In the genomic region with DNA sequence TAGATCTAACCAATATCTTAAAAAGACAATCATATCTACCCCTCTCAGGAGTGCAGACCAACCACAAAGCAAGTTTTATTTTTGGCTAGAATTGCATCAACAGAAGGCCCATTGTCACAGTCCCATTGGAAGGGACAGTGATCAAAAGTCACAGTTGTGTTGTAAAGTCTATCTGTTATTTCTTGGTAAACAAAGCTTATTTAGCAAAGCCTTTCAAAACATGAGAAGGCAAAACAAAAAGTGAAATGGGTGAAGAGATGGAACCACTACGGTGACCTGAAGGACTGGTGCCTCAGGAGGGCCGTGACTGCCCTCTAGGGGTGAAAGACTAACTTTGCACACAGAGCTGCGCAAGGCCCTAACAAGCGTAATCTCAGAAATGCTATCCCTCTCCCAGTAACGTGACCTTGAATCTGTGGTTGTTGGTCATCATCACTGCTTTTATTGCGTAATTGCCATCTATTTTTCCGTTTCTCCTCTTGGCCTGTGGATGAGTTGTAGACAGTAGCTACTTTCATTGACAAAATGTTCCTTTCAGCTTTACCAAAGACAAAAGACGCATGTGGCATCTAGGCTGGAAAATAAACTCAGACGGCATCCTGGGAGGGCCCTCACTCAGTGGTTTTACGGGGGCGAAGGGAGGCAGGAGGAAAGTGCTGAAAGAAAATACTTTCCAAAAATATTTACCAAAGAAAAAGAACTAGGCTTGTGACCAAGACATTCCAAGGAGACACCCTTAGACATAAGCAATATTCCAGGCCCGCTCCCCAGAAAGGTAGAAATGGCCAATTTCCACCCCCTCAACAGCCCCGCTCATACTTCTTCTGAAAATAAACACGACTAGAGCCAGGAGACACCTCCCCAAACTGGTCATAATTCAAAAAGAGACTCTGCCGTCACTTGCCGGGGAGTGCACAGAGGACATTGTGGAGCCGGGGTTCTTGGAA, we compare ENCODE assay signal across 8 cellular contexts.
DNase-seq lines count a peak whose midpoint lies in the region; ATAC-seq and TF ChIP-seq lines count a peak whose summit lies in the region.

No MANE protein-coding gene starts in this region.

- H3K27me3 Mint-ChIP-seq in activated naive CD4-positive, alpha-beta T cell treated with anti-CD3 and anti-CD28 coated beads for 36 hours (ENCODE audit: low read depth) = no peaks in the 10 kb centered on the region

- TF ChIP-seq CTCF in gastroesophageal sphincter (IDR thresholded peaks at IDR 0.05) (peak; percentile 85 to 90 (median 86)), parathyroid adenoma (IDR thresholded peaks at IDR 0.05) (peak; percentile 91), tibial nerve (IDR thresholded peaks at IDR 0.05) (peak; percentile 85 to 92 (median 89))

- peak overlapping the region; percentile 50 for H2AFZ ChIP-seq in parathyroid adenoma

- H3K4me1 Mint-ChIP-seq in activated naive CD4-positive, alpha-beta T cell treated with anti-CD3 and anti-CD28 coated beads for 36 hours (ENCODE audit: low read depth) = peaks cover 24% of the 10 kb centered on the region

- H3K9me3 ChIP-seq in SJSA1 (replicated peaks) = no peaks in the 10 kb centered on the region
- H3K9me3 ChIP-seq in gastroesophageal sphincter = no peaks in the 10 kb centered on the region
- no peaks in the 10 kb centered on the region for H3K9me3 ChIP-seq in parathyroid adenoma (ENCODE audit: control insufficient read depth, low read length)
- H3K9me3 ChIP-seq in tibial nerve = no peaks in the 10 kb centered on the region

- TF ChIP-seq POLR2A in gastroesophageal sphincter (IDR thresholded peaks at IDR 0.05) = no peak
- no peak for TF ChIP-seq POLR2A in tibial nerve (IDR thresholded peaks at IDR 0.05)

- H3K4me1 ChIP-seq in SJSA1 (replicated peaks) (no peaks in the 10 kb centered on the region), gastroesophageal sphincter (peaks cover 0 to 16% (median 3%) of the 10 kb centered on the region in 3 donors), parathyroid adenoma (no peaks in the 10 kb centered on the region), tibial nerve (peaks cover 0 to 27% (median 0%) of the 10 kb centered on the region in 4 donors)

- no peaks in the 10 kb centered on the region for H3K9me3 Mint-ChIP-seq in activated naive CD4-positive, alpha-beta T cell treated with anti-CD3 and anti-CD28 coated beads for 36 hours

- DNase-seq in ELF-1 (ENCODE audit: low read depth, low spot score) (peak; percentile 78), HuH-7 (ENCODE audit: low spot score) (peak; percentile 14), SJSA1 (ENCODE audit: low read depth in 1 of 2, low spot score in 2 of 2) (peak; percentile 35 to 47), tibial nerve (ENCODE audit: low spot score in 2 of 2) (peak; percentile 42 to 75)
- DNase-seq in activated naive CD4-positive, alpha-beta T cell treated with anti-CD3 and anti-CD28 coated beads for 36 hours = peak; percentile 82

- peak overlapping the region; percentile 50 for H3K4me2 ChIP-seq in parathyroid adenoma (ENCODE audit: low read length)

- no peak overlapping the region for H3K9ac ChIP-seq in parathyroid adenoma

- peak; percentile 97 for ATAC-seq in GM21529 (IDR thresholded peaks at IDR 0.05; ENCODE audit: unreplicated experiment)
- ATAC-seq in gastroesophageal sphincter = peak; percentile 96

- no peaks in the 10 kb centered on the region for H3K79me2 ChIP-seq in parathyroid adenoma

- H3K36me3 ChIP-seq in SJSA1 (no peaks in the 10 kb centered on the region), gastroesophageal sphincter (no peaks in the 10 kb centered on the region), parathyroid adenoma (ENCODE audit: control insufficient read depth, insufficient read depth, low read length) (no peaks in the 10 kb centered on the region), tibial nerve (peaks cover 0 to 3% (median 0%) of the 10 kb centered on the region in 3 donors)

- no peak overlapping the region for H3K4me3 Mint-ChIP-seq in activated naive CD4-positive, alpha-beta T cell treated with anti-CD3 and anti-CD28 coated beads for 36 hours

- H3K27ac ChIP-seq in SJSA1 = no peak overlapping the region
- H3K27ac ChIP-seq in gastroesophageal sphincter = peak overlapping the region; percentile 0 to 70 (median 53)
- H3K27ac ChIP-seq in parathyroid adenoma = no peak overlapping the region
- H3K27ac ChIP-seq in tibial nerve = peak overlapping the region; percentile 17 to 85 (median 81)

- no peaks in the 10 kb centered on the region for H3K27me3 ChIP-seq in SJSA1 (replicated peaks)
- no peaks in the 10 kb centered on the region for H3K27me3 ChIP-seq in gastroesophageal sphincter
- no peaks in the 10 kb centered on the region for H3K27me3 ChIP-seq in parathyroid adenoma (ENCODE audit: control insufficient read depth, insufficient read depth, low read length)
- H3K27me3 ChIP-seq in tibial nerve = no peaks in the 10 kb centered on the region

- 12 to 16% methylated on average over 12 to 17 of the region's 17 CpGs for WGBS in gastroesophageal sphincter (ENCODE audit: low coverage in 1 of 2), 2 donors
- WGBS in tibial nerve, 2 donors = 18 to 20% methylated on average over 17 of the region's 17 CpGs

- CTCF ChIA-PET in activated naive CD4-positive, alpha-beta T cell treated with anti-CD3 and anti-CD28 coated beads for 36 hours (lab: Charles Lee) = interaction anchor here (0.5 to 9.3 kb wide), 55 partner anchors 8 to 636 kb away, joined by 3 to 312 read pairs (median 5); a partner anchor contains a TSS

- no peaks in the 10 kb centered on the region for H3K36me3 Mint-ChIP-seq in activated naive CD4-positive, alpha-beta T cell treated with anti-CD3 and anti-CD28 coated beads for 36 hours (ENCODE audit: low read depth)

- H3K27ac Mint-ChIP-seq in activated naive CD4-positive, alpha-beta T cell treated with anti-CD3 and anti-CD28 coated beads for 36 hours = peak overlapping the region; percentile 23

- H3K4me3 ChIP-seq in SJSA1 (no peak overlapping the region), gastroesophageal sphincter (no peak overlapping the region), parathyroid adenoma (ENCODE audit: low read depth, low read length) (no peak overlapping the region), tibial nerve (no peak overlapping the region)

- intact Hi-C loops in activated naive CD4-positive, alpha-beta T cell treated with anti-CD3 and anti-CD28 coated beads for 36 hours (cut with micrococcal nuclease) = loop anchor here (1.0 to 5.0 kb wide), 9 partner anchors 56 to 641 kb away; a partner anchor contains a TSS

- TF ChIP-seq EP300 in gastroesophageal sphincter (IDR thresholded peaks at IDR 0.05) = no peak
- TF ChIP-seq EP300 in tibial nerve (IDR thresholded peaks at IDR 0.05) = peak; percentile 82 to 96

Comparison
In these comparisons a context has a peak if more than half of its experiments do, and no peak if none do; other contexts are left out.
1. DNase-seq: peak in every context shown above with its lines; median percentile 82 in activated naive CD4-positive, alpha-beta T cell treated with anti-CD3 and anti-CD28 coated beads for 36 hours; 78 in ELF-1; 58 in tibial nerve; 41 in SJSA1; 14 in HuH-7.
2. H3K27ac ChIP-seq: peak in gastroesophageal sphincter (4 of 4) and tibial nerve (4 of 4); none in SJSA1 (single experiment) and parathyroid adenoma (single experiment).
3. Peak in every context shown above with its lines, with median percentiles within 50 percentile points of each other: CTCF ChIP-seq.